ENCODE assay signal across 1 cellular context in the genomic region with DNA sequence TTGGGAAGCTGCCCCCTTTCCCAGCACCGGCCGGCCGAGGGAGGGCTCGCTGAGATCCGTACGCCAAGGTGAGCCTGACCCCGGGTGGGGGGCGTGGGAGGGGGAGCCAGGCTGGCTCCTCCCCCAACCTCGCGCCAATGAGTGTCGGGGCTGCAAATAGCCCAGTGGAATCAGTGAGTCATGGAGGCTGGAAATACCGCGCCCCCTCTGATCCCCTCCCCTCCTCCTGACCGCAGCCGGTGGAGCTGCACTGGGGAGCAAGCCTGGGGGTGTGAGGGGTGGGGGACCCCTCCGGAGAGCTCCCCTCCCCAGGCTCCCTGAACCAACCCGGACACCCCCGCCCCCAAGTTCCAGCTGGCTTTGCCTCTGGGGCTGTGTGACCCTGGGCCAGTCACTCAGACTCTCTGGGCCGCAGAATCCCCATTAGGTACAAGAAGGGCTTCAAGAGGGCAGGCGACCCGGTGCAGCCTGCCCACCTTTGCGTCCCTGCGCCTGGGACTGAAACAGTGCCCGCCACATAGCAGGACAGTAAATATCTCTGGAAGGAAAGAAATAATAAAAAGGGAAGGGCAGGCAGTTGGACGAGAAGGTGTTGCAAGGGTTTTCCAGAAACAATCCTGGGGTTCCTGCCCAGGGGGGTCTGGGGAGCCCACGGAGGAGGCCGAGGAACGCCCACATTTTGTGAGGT.
A peak's percentile ranks its signal among the peaks of the same experiment; 100 is the strongest.
TF ChIP-seq lines count a peak whose summit lies in the region.

No MANE protein-coding gene starts in this region.

TF ChIP-seq in HepG2, 621 proteins besides CTCF, POLR2A, EP300 and RAD21:
- TF ChIP-seq TAF1 (CRISPR knock-in tag; IDR thresholded peaks at IDR 0.05) (no peak), ETV6 (CRISPR knock-in tag; conservative IDR thresholded peaks at IDR 0.05) (no peak), SRSF1 (optimal IDR thresholded peaks at IDR 0.05; ENCODE audit: low read depth, low read length) (peak; percentile 26), KLF16 (CRISPR knock-in tag; IDR thresholded peaks at IDR 0.05) (no peak), LCORL (IDR thresholded peaks at IDR 0.05) (no peak), LCORL (CRISPR knock-in tag; IDR thresholded peaks at IDR 0.05) (peak; percentile 53; the same call in 1 of the 2 replicates), KDM2A (CRISPR knock-in tag; IDR thresholded peaks at IDR 0.05; ENCODE audit: borderline replicate concordance, low read depth) (peak; percentile 5; the same call in 1 of the 2 replicates), RFX3 (CRISPR knock-in tag; IDR thresholded peaks at IDR 0.05) (no peak), HOXA3 (CRISPR knock-in tag; IDR thresholded peaks at IDR 0.05) (0 out of 2 replicates have a peak, but pooled peaks have one; percentile 9), ZNF768 (CRISPR knock-in tag; IDR thresholded peaks at IDR 0.05) (peak; percentile 98), ZNF777 (CRISPR knock-in tag; IDR thresholded peaks at IDR 0.05) (0 out of 2 replicates have a peak, but pooled peaks have one; percentile 1), POGZ (CRISPR knock-in tag; IDR thresholded peaks at IDR 0.05) (0 out of 2 replicates have a peak, but pooled peaks have one; percentile 5), KLF9 (CRISPR knock-in tag; IDR thresholded peaks at IDR 0.05; ENCODE audit: low read depth) (no peak), ZSCAN25 (CRISPR knock-in tag; IDR thresholded peaks at IDR 0.05) (no peak), TBX2 (CRISPR knock-in tag; IDR thresholded peaks at IDR 0.05; ENCODE audit: borderline replicate concordance) (peak; percentile 42; the same call in 1 of the 2 replicates), ZNF30 (CRISPR knock-in tag; IDR thresholded peaks at IDR 0.05) (no peak), ZNF605 (CRISPR knock-in tag; IDR thresholded peaks at IDR 0.05) (0 out of 2 replicates have a peak, but pooled peaks have one; percentile 27), ZSCAN31 (CRISPR knock-in tag; IDR thresholded peaks at IDR 0.05; ENCODE audit: low read depth) (no peak), ELF4 (CRISPR knock-in tag; IDR thresholded peaks at IDR 0.05; ENCODE audit: borderline replicate concordance) (0 out of 2 replicates have a peak, but pooled peaks have one; percentile 35), ZMYM3 (CRISPR knock-in tag; IDR thresholded peaks at IDR 0.05) (peak; percentile 91), RARA (CRISPR knock-in tag; IDR thresholded peaks at IDR 0.05) (peak; percentile 25; the same call in 1 of the 2 replicates), SRSF4 (IDR thresholded peaks at IDR 0.05; ENCODE audit: low read depth, low read length, poor library complexity, severe bottlenecking) (no peak), ZNF747 (CRISPR knock-in tag; IDR thresholded peaks at IDR 0.05; ENCODE audit: borderline replicate concordance) (peak; percentile 33; the same call in 1 of the 2 replicates), SAP130 (CRISPR knock-in tag; IDR thresholded peaks at IDR 0.05; ENCODE audit: low read depth) (peak; percentile 27), JUND (CRISPR knock-in tag; IDR thresholded peaks at IDR 0.05) (0 out of 2 replicates have a peak, but pooled peaks have one; percentile 57), YEATS4 (CRISPR knock-in tag; IDR thresholded peaks at IDR 0.05; ENCODE audit: borderline replicate concordance) (0 out of 2 replicates have a peak, but pooled peaks have one; percentile 12), NFKBIZ (CRISPR knock-in tag; IDR thresholded peaks at IDR 0.05) (0 out of 2 replicates have a peak, but pooled peaks have one; percentile 10), ZFP36 (IDR thresholded peaks at IDR 0.05; ENCODE audit: borderline replicate concordance, low read depth, low read length, partially characterized antibody) (peak; percentile 59), SP5 (CRISPR knock-in tag; IDR thresholded peaks at IDR 0.05; ENCODE audit: borderline replicate concordance, low read depth) (peak; percentile 3; the same call in 1 of the 2 replicates), MAZ (IDR thresholded peaks at IDR 0.05; ENCODE audit: borderline replicate concordance, low read depth, low read length) (peak; percentile 29; the same call in 1 of the 2 replicates), MAZ (CRISPR knock-in tag; IDR thresholded peaks at IDR 0.05; ENCODE audit: low read depth) (peak; percentile 60; the same call in 1 of the 2 replicates), FOSL2 (CRISPR knock-in tag; IDR thresholded peaks at IDR 0.05) (peak; percentile 88), RBFOX2 (IDR thresholded peaks at IDR 0.05; ENCODE audit: low read depth, low read length) (peak; percentile 51; the same call in 1 of the 2 replicates), TEAD3 (CRISPR knock-in tag; optimal IDR thresholded peaks at IDR 0.05; ENCODE audit: borderline replicate concordance) (peak; percentile 40)
- TF ChIP-seq, protein P1, sequence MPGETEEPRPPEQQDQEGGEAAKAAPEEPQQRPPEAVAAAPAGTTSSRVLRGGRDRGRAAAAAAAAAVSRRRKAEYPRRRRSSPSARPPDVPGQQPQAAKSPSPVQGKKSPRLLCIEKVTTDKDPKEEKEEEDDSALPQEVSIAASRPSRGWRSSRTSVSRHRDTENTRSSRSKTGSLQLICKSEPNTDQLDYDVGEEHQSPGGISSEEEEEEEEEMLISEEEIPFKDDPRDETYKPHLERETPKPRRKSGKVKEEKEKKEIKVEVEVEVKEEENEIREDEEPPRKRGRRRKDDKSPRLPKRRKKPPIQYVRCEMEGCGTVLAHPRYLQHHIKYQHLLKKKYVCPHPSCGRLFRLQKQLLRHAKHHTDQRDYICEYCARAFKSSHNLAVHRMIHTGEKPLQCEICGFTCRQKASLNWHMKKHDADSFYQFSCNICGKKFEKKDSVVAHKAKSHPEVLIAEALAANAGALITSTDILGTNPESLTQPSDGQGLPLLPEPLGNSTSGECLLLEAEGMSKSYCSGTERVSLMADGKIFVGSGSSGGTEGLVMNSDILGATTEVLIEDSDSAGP (CRISPR knock-in tag; IDR thresholded peaks at IDR 0.05; ENCODE audit: borderline replicate concordance) = 0 out of 2 replicates have a peak, but pooled peaks have one; percentile 4
- TF ChIP-seq, protein P2, sequence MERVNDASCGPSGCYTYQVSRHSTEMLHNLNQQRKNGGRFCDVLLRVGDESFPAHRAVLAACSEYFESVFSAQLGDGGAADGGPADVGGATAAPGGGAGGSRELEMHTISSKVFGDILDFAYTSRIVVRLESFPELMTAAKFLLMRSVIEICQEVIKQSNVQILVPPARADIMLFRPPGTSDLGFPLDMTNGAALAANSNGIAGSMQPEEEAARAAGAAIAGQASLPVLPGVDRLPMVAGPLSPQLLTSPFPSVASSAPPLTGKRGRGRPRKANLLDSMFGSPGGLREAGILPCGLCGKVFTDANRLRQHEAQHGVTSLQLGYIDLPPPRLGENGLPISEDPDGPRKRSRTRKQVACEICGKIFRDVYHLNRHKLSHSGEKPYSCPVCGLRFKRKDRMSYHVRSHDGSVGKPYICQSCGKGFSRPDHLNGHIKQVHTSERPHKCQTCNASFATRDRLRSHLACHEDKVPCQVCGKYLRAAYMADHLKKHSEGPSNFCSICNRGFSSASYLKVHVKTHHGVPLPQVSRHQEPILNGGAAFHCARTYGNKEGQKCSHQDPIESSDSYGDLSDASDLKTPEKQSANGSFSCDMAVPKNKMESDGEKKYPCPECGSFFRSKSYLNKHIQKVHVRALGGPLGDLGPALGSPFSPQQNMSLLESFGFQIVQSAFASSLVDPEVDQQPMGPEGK (CRISPR knock-in tag; IDR thresholded peaks at IDR 0.05) = peak; percentile 90
- TF ChIP-seq, protein P3, sequence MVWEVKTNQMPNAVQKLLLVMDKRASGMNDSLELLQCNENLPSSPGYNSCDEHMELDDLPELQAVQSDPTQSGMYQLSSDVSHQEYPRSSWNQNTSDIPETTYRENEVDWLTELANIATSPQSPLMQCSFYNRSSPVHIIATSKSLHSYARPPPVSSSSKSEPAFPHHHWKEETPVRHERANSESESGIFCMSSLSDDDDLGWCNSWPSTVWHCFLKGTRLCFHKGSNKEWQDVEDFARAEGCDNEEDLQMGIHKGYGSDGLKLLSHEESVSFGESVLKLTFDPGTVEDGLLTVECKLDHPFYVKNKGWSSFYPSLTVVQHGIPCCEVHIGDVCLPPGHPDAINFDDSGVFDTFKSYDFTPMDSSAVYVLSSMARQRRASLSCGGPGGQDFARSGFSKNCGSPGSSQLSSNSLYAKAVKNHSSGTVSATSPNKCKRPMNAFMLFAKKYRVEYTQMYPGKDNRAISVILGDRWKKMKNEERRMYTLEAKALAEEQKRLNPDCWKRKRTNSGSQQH (CRISPR knock-in tag; IDR thresholded peaks at IDR 0.05; ENCODE audit: low read depth) = peak; percentile 6; the same call in 1 of the 2 replicates
